In the genomic region with DNA sequence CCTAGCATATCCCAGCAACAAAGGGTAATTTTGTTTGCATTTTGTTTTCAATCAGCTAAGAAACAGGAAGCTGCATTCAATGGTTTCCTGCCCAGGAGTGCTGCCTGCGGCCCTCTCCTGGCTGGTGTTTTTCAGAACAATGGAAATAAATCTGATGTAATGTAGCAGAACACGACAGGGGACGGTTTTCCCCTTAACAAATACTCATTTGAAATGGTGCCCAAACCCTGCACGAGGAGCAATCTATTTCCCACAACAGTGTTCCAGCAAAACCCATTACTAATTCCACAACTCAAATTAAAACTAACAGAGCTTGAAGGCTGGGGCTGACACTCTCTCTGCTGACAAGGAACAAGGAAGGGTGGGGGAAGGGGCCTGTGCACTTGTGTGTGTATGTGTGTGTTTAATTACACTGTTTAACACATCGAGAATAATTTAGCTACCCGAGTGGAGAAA, we compare ENCODE assay signal across 2 cellular contexts.
TF ChIP-seq lines count a peak whose summit lies in the region.

No MANE protein-coding gene starts in this region.

TF ChIP-seq in GM23338, 12 proteins besides CTCF, POLR2A, EP300 and RAD21 (continues in another document):
- TF ChIP-seq, protein P1, sequence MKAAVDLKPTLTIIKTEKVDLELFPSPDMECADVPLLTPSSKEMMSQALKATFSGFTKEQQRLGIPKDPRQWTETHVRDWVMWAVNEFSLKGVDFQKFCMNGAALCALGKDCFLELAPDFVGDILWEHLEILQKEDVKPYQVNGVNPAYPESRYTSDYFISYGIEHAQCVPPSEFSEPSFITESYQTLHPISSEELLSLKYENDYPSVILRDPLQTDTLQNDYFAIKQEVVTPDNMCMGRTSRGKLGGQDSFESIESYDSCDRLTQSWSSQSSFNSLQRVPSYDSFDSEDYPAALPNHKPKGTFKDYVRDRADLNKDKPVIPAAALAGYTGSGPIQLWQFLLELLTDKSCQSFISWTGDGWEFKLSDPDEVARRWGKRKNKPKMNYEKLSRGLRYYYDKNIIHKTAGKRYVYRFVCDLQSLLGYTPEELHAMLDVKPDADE (IDR thresholded peaks at IDR 0.05), result no peak
- TF ChIP-seq JUNB (IDR thresholded peaks at IDR 0.05; ENCODE audit: unreplicated experiment), result no peak
- TF ChIP-seq CREB1 (CRISPR knock-in tag; IDR thresholded peaks at IDR 0.05; ENCODE audit: low read depth), result no peak
- no peak for TF ChIP-seq NANOG (IDR thresholded peaks at IDR 0.05; ENCODE audit: borderline replicate concordance)
- TF ChIP-seq EZH2phosphoT487 (IDR thresholded peaks at IDR 0.05; ENCODE audit: unreplicated experiment), result no peak
- no peak for TF ChIP-seq POLR2AphosphoS5 (IDR thresholded peaks at IDR 0.05; ENCODE audit: low read depth)
- TF ChIP-seq ZNF114 (CRISPR knock-in tag; IDR thresholded peaks at IDR 0.05), result no peak
- TF ChIP-seq ZNF331 (CRISPR knock-in tag; IDR thresholded peaks at IDR 0.05; ENCODE audit: low read depth), result no peak
- no peak for TF ChIP-seq ZNF462 (CRISPR knock-in tag; IDR thresholded peaks at IDR 0.05)
- TF ChIP-seq, protein P2, sequence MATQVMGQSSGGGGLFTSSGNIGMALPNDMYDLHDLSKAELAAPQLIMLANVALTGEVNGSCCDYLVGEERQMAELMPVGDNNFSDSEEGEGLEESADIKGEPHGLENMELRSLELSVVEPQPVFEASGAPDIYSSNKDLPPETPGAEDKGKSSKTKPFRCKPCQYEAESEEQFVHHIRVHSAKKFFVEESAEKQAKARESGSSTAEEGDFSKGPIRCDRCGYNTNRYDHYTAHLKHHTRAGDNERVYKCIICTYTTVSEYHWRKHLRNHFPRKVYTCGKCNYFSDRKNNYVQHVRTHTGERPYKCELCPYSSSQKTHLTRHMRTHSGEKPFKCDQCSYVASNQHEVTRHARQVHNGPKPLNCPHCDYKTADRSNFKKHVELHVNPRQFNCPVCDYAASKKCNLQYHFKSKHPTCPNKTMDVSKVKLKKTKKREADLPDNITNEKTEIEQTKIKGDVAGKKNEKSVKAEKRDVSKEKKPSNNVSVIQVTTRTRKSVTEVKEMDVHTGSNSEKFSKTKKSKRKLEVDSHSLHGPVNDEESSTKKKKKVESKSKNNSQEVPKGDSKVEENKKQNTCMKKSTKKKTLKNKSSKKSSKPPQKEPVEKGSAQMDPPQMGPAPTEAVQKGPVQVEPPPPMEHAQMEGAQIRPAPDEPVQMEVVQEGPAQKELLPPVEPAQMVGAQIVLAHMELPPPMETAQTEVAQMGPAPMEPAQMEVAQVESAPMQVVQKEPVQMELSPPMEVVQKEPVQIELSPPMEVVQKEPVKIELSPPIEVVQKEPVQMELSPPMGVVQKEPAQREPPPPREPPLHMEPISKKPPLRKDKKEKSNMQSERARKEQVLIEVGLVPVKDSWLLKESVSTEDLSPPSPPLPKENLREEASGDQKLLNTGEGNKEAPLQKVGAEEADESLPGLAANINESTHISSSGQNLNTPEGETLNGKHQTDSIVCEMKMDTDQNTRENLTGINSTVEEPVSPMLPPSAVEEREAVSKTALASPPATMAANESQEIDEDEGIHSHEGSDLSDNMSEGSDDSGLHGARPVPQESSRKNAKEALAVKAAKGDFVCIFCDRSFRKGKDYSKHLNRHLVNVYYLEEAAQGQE (IDR thresholded peaks at IDR 0.05; ENCODE audit: unreplicated experiment), result no peak

TF ChIP-seq in WTC11, 78 proteins besides CTCF, POLR2A, EP300 and RAD21:
- TF ChIP-seq SP1 (CRISPR knock-in tag; conservative IDR thresholded peaks at IDR 0.05) (no peak), SMAD3 (CRISPR knock-in tag; IDR thresholded peaks at IDR 0.05; ENCODE audit: borderline replicate concordance) (no peak), ZNF317 (CRISPR knock-in tag; IDR thresholded peaks at IDR 0.05; ENCODE audit: borderline replicate concordance, low read depth) (no peak), EMX1 (CRISPR knock-in tag; IDR thresholded peaks at IDR 0.05) (no peak), ZNF512 (CRISPR knock-in tag; IDR thresholded peaks at IDR 0.05; ENCODE audit: borderline replicate concordance) (no peak), TP53 (CRISPR knock-in tag; IDR thresholded peaks at IDR 0.05) (no peak), TCF7 (CRISPR knock-in tag; IDR thresholded peaks at IDR 0.05; ENCODE audit: low read depth) (no peak), ZNF416 (CRISPR knock-in tag; IDR thresholded peaks at IDR 0.05) (no peak)
- TF ChIP-seq, protein P3, sequence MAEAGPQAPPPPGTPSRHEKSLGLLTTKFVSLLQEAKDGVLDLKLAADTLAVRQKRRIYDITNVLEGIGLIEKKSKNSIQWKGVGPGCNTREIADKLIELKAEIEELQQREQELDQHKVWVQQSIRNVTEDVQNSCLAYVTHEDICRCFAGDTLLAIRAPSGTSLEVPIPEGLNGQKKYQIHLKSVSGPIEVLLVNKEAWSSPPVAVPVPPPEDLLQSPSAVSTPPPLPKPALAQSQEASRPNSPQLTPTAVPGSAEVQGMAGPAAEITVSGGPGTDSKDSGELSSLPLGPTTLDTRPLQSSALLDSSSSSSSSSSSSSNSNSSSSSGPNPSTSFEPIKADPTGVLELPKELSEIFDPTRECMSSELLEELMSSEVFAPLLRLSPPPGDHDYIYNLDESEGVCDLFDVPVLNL (CRISPR knock-in tag; IDR thresholded peaks at IDR 0.05; ENCODE audit: borderline replicate concordance, low read depth), result no peak
- TF ChIP-seq, protein P4, sequence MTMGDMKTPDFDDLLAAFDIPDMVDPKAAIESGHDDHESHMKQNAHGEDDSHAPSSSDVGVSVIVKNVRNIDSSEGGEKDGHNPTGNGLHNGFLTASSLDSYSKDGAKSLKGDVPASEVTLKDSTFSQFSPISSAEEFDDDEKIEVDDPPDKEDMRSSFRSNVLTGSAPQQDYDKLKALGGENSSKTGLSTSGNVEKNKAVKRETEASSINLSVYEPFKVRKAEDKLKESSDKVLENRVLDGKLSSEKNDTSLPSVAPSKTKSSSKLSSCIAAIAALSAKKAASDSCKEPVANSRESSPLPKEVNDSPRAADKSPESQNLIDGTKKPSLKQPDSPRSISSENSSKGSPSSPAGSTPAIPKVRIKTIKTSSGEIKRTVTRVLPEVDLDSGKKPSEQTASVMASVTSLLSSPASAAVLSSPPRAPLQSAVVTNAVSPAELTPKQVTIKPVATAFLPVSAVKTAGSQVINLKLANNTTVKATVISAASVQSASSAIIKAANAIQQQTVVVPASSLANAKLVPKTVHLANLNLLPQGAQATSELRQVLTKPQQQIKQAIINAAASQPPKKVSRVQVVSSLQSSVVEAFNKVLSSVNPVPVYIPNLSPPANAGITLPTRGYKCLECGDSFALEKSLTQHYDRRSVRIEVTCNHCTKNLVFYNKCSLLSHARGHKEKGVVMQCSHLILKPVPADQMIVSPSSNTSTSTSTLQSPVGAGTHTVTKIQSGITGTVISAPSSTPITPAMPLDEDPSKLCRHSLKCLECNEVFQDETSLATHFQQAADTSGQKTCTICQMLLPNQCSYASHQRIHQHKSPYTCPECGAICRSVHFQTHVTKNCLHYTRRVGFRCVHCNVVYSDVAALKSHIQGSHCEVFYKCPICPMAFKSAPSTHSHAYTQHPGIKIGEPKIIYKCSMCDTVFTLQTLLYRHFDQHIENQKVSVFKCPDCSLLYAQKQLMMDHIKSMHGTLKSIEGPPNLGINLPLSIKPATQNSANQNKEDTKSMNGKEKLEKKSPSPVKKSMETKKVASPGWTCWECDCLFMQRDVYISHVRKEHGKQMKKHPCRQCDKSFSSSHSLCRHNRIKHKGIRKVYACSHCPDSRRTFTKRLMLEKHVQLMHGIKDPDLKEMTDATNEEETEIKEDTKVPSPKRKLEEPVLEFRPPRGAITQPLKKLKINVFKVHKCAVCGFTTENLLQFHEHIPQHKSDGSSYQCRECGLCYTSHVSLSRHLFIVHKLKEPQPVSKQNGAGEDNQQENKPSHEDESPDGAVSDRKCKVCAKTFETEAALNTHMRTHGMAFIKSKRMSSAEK (CRISPR knock-in tag; IDR thresholded peaks at IDR 0.05; ENCODE audit: borderline replicate concordance), result no peak
- TF ChIP-seq, protein P5, sequence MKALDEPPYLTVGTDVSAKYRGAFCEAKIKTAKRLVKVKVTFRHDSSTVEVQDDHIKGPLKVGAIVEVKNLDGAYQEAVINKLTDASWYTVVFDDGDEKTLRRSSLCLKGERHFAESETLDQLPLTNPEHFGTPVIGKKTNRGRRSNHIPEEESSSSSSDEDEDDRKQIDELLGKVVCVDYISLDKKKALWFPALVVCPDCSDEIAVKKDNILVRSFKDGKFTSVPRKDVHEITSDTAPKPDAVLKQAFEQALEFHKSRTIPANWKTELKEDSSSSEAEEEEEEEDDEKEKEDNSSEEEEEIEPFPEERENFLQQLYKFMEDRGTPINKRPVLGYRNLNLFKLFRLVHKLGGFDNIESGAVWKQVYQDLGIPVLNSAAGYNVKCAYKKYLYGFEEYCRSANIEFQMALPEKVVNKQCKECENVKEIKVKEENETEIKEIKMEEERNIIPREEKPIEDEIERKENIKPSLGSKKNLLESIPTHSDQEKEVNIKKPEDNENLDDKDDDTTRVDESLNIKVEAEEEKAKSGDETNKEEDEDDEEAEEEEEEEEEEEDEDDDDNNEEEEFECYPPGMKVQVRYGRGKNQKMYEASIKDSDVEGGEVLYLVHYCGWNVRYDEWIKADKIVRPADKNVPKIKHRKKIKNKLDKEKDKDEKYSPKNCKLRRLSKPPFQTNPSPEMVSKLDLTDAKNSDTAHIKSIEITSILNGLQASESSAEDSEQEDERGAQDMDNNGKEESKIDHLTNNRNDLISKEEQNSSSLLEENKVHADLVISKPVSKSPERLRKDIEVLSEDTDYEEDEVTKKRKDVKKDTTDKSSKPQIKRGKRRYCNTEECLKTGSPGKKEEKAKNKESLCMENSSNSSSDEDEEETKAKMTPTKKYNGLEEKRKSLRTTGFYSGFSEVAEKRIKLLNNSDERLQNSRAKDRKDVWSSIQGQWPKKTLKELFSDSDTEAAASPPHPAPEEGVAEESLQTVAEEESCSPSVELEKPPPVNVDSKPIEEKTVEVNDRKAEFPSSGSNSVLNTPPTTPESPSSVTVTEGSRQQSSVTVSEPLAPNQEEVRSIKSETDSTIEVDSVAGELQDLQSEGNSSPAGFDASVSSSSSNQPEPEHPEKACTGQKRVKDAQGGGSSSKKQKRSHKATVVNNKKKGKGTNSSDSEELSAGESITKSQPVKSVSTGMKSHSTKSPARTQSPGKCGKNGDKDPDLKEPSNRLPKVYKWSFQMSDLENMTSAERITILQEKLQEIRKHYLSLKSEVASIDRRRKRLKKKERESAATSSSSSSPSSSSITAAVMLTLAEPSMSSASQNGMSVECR (CRISPR knock-in tag; IDR thresholded peaks at IDR 0.05; ENCODE audit: borderline replicate concordance), result no peak
